1 cellular context compared by ENCODE assay signal in the genomic region with DNA sequence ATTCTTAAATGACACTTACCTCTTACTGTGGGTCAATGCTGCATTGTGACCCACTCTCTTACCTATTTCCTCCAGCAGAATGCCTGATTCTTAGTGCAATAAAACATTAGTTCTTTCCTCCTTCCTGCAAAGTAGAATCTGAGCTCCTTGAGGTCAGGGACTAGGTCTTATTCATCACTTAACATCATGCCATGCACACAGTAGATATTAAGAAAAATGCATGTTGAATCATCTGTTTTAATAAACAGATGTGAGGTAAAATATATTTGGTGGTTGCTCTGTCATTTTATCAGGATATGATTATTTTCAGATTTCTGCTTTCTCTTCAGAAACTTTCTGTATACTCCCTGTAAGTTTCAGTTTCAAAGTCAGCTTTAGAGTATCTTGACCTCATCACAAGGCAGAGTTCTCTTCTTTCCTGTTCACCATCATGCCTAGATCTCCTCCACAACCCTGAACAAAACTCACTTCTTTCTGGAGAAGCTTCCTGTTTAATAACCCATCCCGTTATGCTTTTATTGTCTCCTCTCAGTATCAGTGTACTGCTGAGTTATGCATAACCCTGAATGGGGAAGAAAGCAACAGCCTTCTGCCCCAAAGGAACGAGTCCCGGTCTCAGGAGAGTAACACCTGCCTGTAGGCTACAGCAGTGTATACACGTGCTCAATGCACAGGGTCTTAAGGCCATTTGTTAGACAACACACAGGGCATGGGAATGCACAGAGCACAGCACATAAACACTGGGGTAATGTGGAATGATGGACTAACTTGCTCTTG.
TF ChIP-seq lines count a peak whose summit lies in the region.

No MANE protein-coding gene starts in this region.

TF ChIP-seq in HepG2, 621 proteins besides CTCF, POLR2A, EP300 and RAD21 (continued from another document and continues in another):
- TF ChIP-seq ZNF639 (CRISPR knock-in tag; conservative IDR thresholded peaks at IDR 0.05) (no peak), ZNF121 (CRISPR knock-in tag; IDR thresholded peaks at IDR 0.05) (no peak), SRSF9 (IDR thresholded peaks at IDR 0.05; ENCODE audit: borderline replicate concordance, insufficient read depth, low read depth, low read length, poor library complexity, severe bottlenecking) (no peak), KIAA2018 (CRISPR knock-in tag; IDR thresholded peaks at IDR 0.05; ENCODE audit: borderline replicate concordance) (no peak), LRRFIP1 (CRISPR knock-in tag; conservative IDR thresholded peaks at IDR 0.05) (no peak), REXO4 (CRISPR knock-in tag; IDR thresholded peaks at IDR 0.05; ENCODE audit: borderline replicate concordance) (no peak), ZNF709 (CRISPR knock-in tag; IDR thresholded peaks at IDR 0.05) (0 out of 2 replicates have a peak, but pooled peaks have one; percentile 38), ZNF205 (CRISPR knock-in tag; IDR thresholded peaks at IDR 0.05) (no peak), FOXO1 (CRISPR knock-in tag; IDR thresholded peaks at IDR 0.05) (peak; percentile 21; the same call in 1 of the 2 replicates), IKZF4 (CRISPR knock-in tag; IDR thresholded peaks at IDR 0.05; ENCODE audit: borderline replicate concordance, low read depth, not compliant biosample characterization) (no peak), ZNF343 (CRISPR knock-in tag; IDR thresholded peaks at IDR 0.05) (no peak), ZNF136 (CRISPR knock-in tag; IDR thresholded peaks at IDR 0.05; ENCODE audit: low read depth) (0 out of 2 replicates have a peak, but pooled peaks have one; percentile 40), ZNF615 (CRISPR knock-in tag; IDR thresholded peaks at IDR 0.05; ENCODE audit: borderline replicate concordance) (no peak), DMAP1 (CRISPR knock-in tag; IDR thresholded peaks at IDR 0.05) (peak; percentile 64; the same call in 1 of the 2 replicates), RFXANK (CRISPR knock-in tag; IDR thresholded peaks at IDR 0.05) (no peak), FOXJ3 (CRISPR knock-in tag; IDR thresholded peaks at IDR 0.05; ENCODE audit: borderline replicate concordance) (0 out of 2 replicates have a peak, but pooled peaks have one; percentile 15), TSC22D2 (CRISPR knock-in tag; IDR thresholded peaks at IDR 0.05; ENCODE audit: borderline replicate concordance) (no peak), KDM4B (CRISPR knock-in tag; IDR thresholded peaks at IDR 0.05) (no peak), CEBPG (CRISPR knock-in tag; IDR thresholded peaks at IDR 0.05) (no peak), KLF9 (CRISPR knock-in tag; IDR thresholded peaks at IDR 0.05; ENCODE audit: low read depth) (no peak), SP140L (CRISPR knock-in tag; IDR thresholded peaks at IDR 0.05; ENCODE audit: borderline replicate concordance) (no peak), ZNF713 (CRISPR knock-in tag; IDR thresholded peaks at IDR 0.05) (no peak), CBFB (CRISPR knock-in tag; IDR thresholded peaks at IDR 0.05) (no peak), RBAK (CRISPR knock-in tag; IDR thresholded peaks at IDR 0.05) (no peak), TOPORS (CRISPR knock-in tag; IDR thresholded peaks at IDR 0.05) (0 out of 2 replicates have a peak, but pooled peaks have one; percentile 27), ZNF792 (CRISPR knock-in tag; IDR thresholded peaks at IDR 0.05) (0 out of 2 replicates have a peak, but pooled peaks have one; percentile 36), ZNF30 (CRISPR knock-in tag; IDR thresholded peaks at IDR 0.05) (no peak), ARID3A (IDR thresholded peaks at IDR 0.05; ENCODE audit: low read depth, low read length) (no peak), RFX1 (IDR thresholded peaks at IDR 0.05) (no peak), ZBTB7A (CRISPR knock-in tag; IDR thresholded peaks at IDR 0.05) (0 out of 2 replicates have a peak, but pooled peaks have one; percentile 65), ZNF530 (CRISPR knock-in tag; IDR thresholded peaks at IDR 0.05; ENCODE audit: low read depth) (no peak), NR2F6 (IDR thresholded peaks at IDR 0.05) (no peak), NR2F6 (CRISPR knock-in tag; IDR thresholded peaks at IDR 0.05) (peak; percentile 40), ZNF451 (CRISPR knock-in tag; IDR thresholded peaks at IDR 0.05) (no peak), RARA (CRISPR knock-in tag; IDR thresholded peaks at IDR 0.05) (peak; percentile 55), GABPA (IDR thresholded peaks at IDR 0.05; ENCODE audit: low read depth, low read length) (no peak), GABPA (CRISPR knock-in tag; IDR thresholded peaks at IDR 0.05; ENCODE audit: low read depth) (no peak)
- TF ChIP-seq, protein P1, sequence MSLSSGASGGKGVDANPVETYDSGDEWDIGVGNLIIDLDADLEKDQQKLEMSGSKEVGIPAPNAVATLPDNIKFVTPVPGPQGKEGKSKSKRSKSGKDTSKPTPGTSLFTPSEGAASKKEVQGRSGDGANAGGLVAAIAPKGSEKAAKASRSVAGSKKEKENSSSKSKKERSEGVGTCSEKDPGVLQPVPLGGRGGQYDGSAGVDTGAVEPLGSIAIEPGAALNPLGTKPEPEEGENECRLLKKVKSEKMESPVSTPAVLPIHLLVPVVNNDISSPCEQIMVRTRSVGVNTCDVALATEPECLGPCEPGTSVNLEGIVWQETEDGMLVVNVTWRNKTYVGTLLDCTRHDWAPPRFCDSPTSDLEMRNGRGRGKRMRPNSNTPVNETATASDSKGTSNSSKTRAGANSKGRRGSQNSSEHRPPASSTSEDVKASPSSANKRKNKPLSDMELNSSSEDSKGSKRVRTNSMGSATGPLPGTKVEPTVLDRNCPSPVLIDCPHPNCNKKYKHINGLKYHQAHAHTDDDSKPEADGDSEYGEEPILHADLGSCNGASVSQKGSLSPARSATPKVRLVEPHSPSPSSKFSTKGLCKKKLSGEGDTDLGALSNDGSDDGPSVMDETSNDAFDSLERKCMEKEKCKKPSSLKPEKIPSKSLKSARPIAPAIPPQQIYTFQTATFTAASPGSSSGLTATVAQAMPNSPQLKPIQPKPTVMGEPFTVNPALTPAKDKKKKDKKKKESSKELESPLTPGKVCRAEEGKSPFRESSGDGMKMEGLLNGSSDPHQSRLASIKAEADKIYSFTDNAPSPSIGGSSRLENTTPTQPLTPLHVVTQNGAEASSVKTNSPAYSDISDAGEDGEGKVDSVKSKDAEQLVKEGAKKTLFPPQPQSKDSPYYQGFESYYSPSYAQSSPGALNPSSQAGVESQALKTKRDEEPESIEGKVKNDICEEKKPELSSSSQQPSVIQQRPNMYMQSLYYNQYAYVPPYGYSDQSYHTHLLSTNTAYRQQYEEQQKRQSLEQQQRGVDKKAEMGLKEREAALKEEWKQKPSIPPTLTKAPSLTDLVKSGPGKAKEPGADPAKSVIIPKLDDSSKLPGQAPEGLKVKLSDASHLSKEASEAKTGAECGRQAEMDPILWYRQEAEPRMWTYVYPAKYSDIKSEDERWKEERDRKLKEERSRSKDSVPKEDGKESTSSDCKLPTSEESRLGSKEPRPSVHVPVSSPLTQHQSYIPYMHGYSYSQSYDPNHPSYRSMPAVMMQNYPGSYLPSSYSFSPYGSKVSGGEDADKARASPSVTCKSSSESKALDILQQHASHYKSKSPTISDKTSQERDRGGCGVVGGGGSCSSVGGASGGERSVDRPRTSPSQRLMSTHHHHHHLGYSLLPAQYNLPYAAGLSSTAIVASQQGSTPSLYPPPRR (CRISPR knock-in tag; IDR thresholded peaks at IDR 0.05; ENCODE audit: borderline replicate concordance): no peak
- TF ChIP-seq, protein P2, sequence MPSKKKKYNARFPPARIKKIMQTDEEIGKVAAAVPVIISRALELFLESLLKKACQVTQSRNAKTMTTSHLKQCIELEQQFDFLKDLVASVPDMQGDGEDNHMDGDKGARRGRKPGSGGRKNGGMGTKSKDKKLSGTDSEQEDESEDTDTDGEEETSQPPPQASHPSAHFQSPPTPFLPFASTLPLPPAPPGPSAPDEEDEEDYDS (CRISPR knock-in tag; IDR thresholded peaks at IDR 0.05): no peak
- TF ChIP-seq, protein P3, sequence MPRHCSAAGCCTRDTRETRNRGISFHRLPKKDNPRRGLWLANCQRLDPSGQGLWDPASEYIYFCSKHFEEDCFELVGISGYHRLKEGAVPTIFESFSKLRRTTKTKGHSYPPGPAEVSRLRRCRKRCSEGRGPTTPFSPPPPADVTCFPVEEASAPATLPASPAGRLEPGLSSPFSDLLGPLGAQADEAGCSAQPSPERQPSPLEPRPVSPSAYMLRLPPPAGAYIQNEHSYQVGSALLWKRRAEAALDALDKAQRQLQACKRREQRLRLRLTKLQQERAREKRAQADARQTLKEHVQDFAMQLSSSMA (CRISPR knock-in tag; IDR thresholded peaks at IDR 0.05): no peak
